Comparison of ENCODE assay signal across 8 cellular contexts in genomic region chr12:8081921-8082577, GRCh38. TPM values are rescaled to one million over a fixed set of nuclear protein-coding genes. Genes with fewer than 3 reads are reported as not detected.
DNase-seq lines count a peak whose midpoint lies in the region; ATAC-seq, FAIRE-seq and TF ChIP-seq lines count a peak whose summit lies in the region.

TSS of gene NECAP1 (plus strand) at chr12:8082274. CDS start at chr12:8082289, 15 bp downstream.

- H3K27ac ChIP-seq in OCI-LY3 (ENCODE audit: low read length): peak within 1 kb of the TSS; percentile 88
- H3K27ac ChIP-seq in endothelial cell of umbilical vein (ENCODE audit: insufficient read depth, low read depth, low read length): peak within 1 kb of the TSS; percentile 85

- peaks cover 51% of the 10 kb centered on the region for H3K79me2 ChIP-seq in OCI-LY3 (ENCODE audit: low read length)
- H3K79me2 ChIP-seq in endothelial cell of umbilical vein (ENCODE audit: control insufficient read depth, insufficient read depth, low read length): peaks cover 37% of the 10 kb centered on the region

- dilution Hi-C loops in endothelial cell of umbilical vein (cut with MboI; ENCODE audit: extremely low pct_ligation_motif_present, low sequenced_read_pairs): no loop called here

- H3K9me3 ChIP-seq in OCI-LY3 (ENCODE audit: insufficient read depth, low read length) (no peaks in the 10 kb centered on the region), endothelial cell of umbilical vein (replicated peaks; ENCODE audit: control insufficient read depth, insufficient read depth, low read length) (no peaks in the 10 kb centered on the region)

- CTCF ChIA-PET in endothelial cell of umbilical vein (lab: Charles Lee): interaction anchor here (1.0 to 8.9 kb wide), 2 partner anchors 35 to 44 kb away, joined by 3 to 254 read pairs; no protein-coding TSS in a partner anchor

- H2AFZ ChIP-seq in OCI-LY3 (ENCODE audit: low read depth, low read length) (peak within 1 kb of the TSS; percentile 87), endothelial cell of umbilical vein (ENCODE audit: low read depth, low read length) (peak within 1 kb of the TSS; percentile 99)

- H3K4me2 ChIP-seq in OCI-LY3 (ENCODE audit: low read length) (peak within 1 kb of the TSS; percentile 82), endothelial cell of umbilical vein (ENCODE audit: insufficient read depth, low read length) (peak within 1 kb of the TSS; percentile 92)

- H3K9ac ChIP-seq in OCI-LY3 (ENCODE audit: low read length): peak within 1 kb of the TSS; percentile 90
- peak within 1 kb of the TSS; percentile 90 for H3K9ac ChIP-seq in endothelial cell of umbilical vein (replicated peaks; ENCODE audit: extremely low read depth, insufficient read depth, low read length)

- DNase-seq in D341Med (ENCODE audit: low spot score) (peak; percentile 91), HuH-7 (ENCODE audit: low spot score) (peak; percentile 68), activated T-cell treated with anti-CD3 and anti-CD28 coated beads for 1 hour (ENCODE audit: low read depth) (peak; percentile 87), endothelial cell of umbilical vein (ENCODE audit: low read depth, low spot score) (peak; percentile 97), midbrain (lab: John Stamatoyannopoulos, UW) (peak; percentile 97)
- DNase-seq in stimulated activated CD8-positive, alpha-beta memory T cell treated with anti-CD3 and anti-CD28 coated beads, Interleukin-2, amount 100 ng/mL, for 1 hour (ENCODE audit: low read depth in 2 of 2): peak; percentile 86 to 91

- peak; percentile 97 for TF ChIP-seq POLR2A in endothelial cell of umbilical vein (IDR thresholded peaks at IDR 0.05; ENCODE audit: low read depth, low read length)

- H3K4me1 ChIP-seq in OCI-LY3 (ENCODE audit: low read length) (peaks cover 30% of the 10 kb centered on the region), endothelial cell of umbilical vein (ENCODE audit: control insufficient read depth, extremely low read depth, insufficient read depth, low read length) (peaks cover 21% of the 10 kb centered on the region)

- H3K27me3 ChIP-seq in OCI-LY3 (ENCODE audit: low read depth, low read length) (no peaks in the 10 kb centered on the region), endothelial cell of umbilical vein (ENCODE audit: control insufficient read depth in 2 of 2, insufficient read depth in 2 of 2, low read length in 2 of 2) (no peaks in the 10 kb centered on the region)

- no peaks in the 10 kb centered on the region for H3K9me1 ChIP-seq in endothelial cell of umbilical vein (replicated peaks; ENCODE audit: control insufficient read depth, extremely low read depth, insufficient read depth, low read length)

- intact Hi-C loops in endothelial cell of umbilical vein (cut with micrococcal nuclease): loop anchor here (1.0 to 2.0 kb wide), 2 partner anchors 36 to 55 kb away; no protein-coding TSS in a partner anchor

- H3K4me3 ChIP-seq in OCI-LY3 (ENCODE audit: low read length) (peak within 1 kb of the TSS; percentile 87), endothelial cell of umbilical vein (replicated peaks in 1 of 3; ENCODE audit: insufficient read depth in 1 of 3, low read depth in 1 of 3, low read length in 3 of 3) (peak within 1 kb of the TSS; percentile 79 to 93 (median 82))

- 0 out of 2 replicates have a peak, but pooled peaks cover 3% of the 10 kb centered on the region for H4K20me1 ChIP-seq in OCI-LY3 (ENCODE audit: insufficient read depth, low read length)
- no peaks in the 10 kb centered on the region for H4K20me1 ChIP-seq in endothelial cell of umbilical vein (replicated peaks; ENCODE audit: control insufficient read depth, extremely low read depth, insufficient read depth, low read length)

- POLR2A ChIA-PET in endothelial cell of umbilical vein (lab: Charles Lee): no interaction called here

- peaks cover 5% of the 10 kb centered on the region for H3K36me3 ChIP-seq in OCI-LY3 (replicated peaks; ENCODE audit: low read depth, low read length)
- H3K36me3 ChIP-seq in endothelial cell of umbilical vein (ENCODE audit: control insufficient read depth in 2 of 2, extremely low read depth in 1 of 2, insufficient read depth in 2 of 2, low read length in 2 of 2): no peaks in the 10 kb centered on the region

- peak; percentile 94 for FAIRE-seq in endothelial cell of umbilical vein (lab: Jason Lieb, UNC)

- TF ChIP-seq CTCF in OCI-LY3 (IDR thresholded peaks at IDR 0.05; ENCODE audit: low read depth, low read length) (no peak), endothelial cell of umbilical vein (IDR thresholded peaks at IDR 0.05; ENCODE audit: extremely low read depth in 1 of 2, insufficient read depth in 1 of 2, low read depth in 1 of 2, low read length in 2 of 2) (no peak)

- BruUV-seq in endothelial cell of umbilical vein (replicated peaks; lab: Mats Ljungman, UMichigan): no TSS peak

- peak; percentile 88 for ATAC-seq in GM21515 (IDR thresholded peaks at IDR 0.05; ENCODE audit: unreplicated experiment)

TF ChIP-seq in endothelial cell of umbilical vein, 7 proteins besides CTCF, POLR2A, EP300 and RAD21:
- TF ChIP-seq MYC (IDR thresholded peaks at IDR 0.05; ENCODE audit: low read depth, low read length) (no peak), MAX (IDR thresholded peaks at IDR 0.05; ENCODE audit: insufficient read depth, insufficient read length) (no peak), EZH2 (IDR thresholded peaks at IDR 0.05; ENCODE audit: borderline replicate concordance, low read depth, low read length, severe bottlenecking) (no peak), FOS (IDR thresholded peaks at IDR 0.05; ENCODE audit: borderline replicate concordance, insufficient read depth, low read length) (no peak), GATA2 (IDR thresholded peaks at IDR 0.05; ENCODE audit: insufficient read depth, insufficient read length, low read depth, low read length) (no peak), POLR2AphosphoS5 (IDR thresholded peaks at IDR 0.05; ENCODE audit: insufficient read depth, low read depth, low read length) (peak; percentile 90)
TF ChIP-seq in endothelial cell of umbilical vein: peak in this region for 1.

RNA-seq across cellular contexts. Expression of gene NECAP1, which starts in this region (rescaled TPM):
- 23.6 and 24.6 TPM in 2 replicates for total RNA-seq in endothelial cell of umbilical vein
- 18.9 and 23.4 TPM in 2 replicates for polyA plus RNA-seq in endothelial cell of umbilical vein
- 20.1 and 25.3 TPM in 2 replicates for polyA plus RNA-seq in endothelial cell of umbilical vein (2011; cell fraction: cytosol; rRNA removed)
- 36.7 and 40.1 TPM in 2 replicates for polyA plus RNA-seq in endothelial cell of umbilical vein (2011; cell fraction: nucleus; rRNA removed)
- polyA plus RNA-seq in endothelial cell of umbilical vein (2012): 20.5 and 22.1 TPM in 2 replicates
- 21.7 and 25.3 TPM in 2 replicates for polyA minus RNA-seq in endothelial cell of umbilical vein
- polyA minus RNA-seq in endothelial cell of umbilical vein (2011; cell fraction: cytosol; rRNA and poly(A)+ RNA removed): 14.4 TPM
- polyA minus RNA-seq in endothelial cell of umbilical vein (2011; cell fraction: nucleus; rRNA and poly(A)+ RNA removed): 22.5 and 25.9 TPM in 2 replicates

Comparison
In these comparisons a context has a peak if more than half of its experiments do, and no peak if none do; other contexts are left out.
1. Peak in every context shown above with its lines: DNase-seq, ATAC-seq, H3K4me3 ChIP-seq and H3K27ac ChIP-seq.